Comparison of ENCODE assay signal across 23 cellular contexts in genomic region chr13:114088863-114089262, GRCh38. TPM values are rescaled to one million over a fixed set of nuclear protein-coding genes. Genes with fewer than 3 reads are reported as not detected.
DNase-seq lines count a peak whose midpoint lies in the region; ATAC-seq and TF ChIP-seq lines count a peak whose summit lies in the region.
"Had no signal": no experiment of that assay in that cellular context is flagged by ENCODE, and none has a peak within 500 bp of the region (broad histone marks: within the 10 kb centered on the region; RNA-seq: fewer than 3 reads in every experiment).

No MANE protein-coding gene starts in this region.

- H3K27me3 Mint-ChIP-seq in stimulated activated naive CD8-positive, alpha-beta T cell treated with anti-CD3 and anti-CD28 coated beads, Interleukin-15, amount 100 ng/mL, for 72 hours = no peaks in the 10 kb centered on the region
- no peaks in the 10 kb centered on the region for H3K27me3 Mint-ChIP-seq in activated B cell treated with CpG ODN at 0.5 μM for 24 hours
- no peaks in the 10 kb centered on the region for H3K27me3 Mint-ChIP-seq in naive thymus-derived CD8-positive, alpha-beta T cell

- no peak overlapping the region for H3K4me3 ChIP-seq in coronary artery
- H3K4me3 ChIP-seq: BLaER1, esophagus squamous epithelium, heart left ventricle, mucosa of descending colon, transverse colon had no signal

- peak overlapping the region in 1 of 2 donors; percentile 63 for H3K27ac Mint-ChIP-seq in stimulated activated naive CD8-positive, alpha-beta T cell treated with anti-CD3 and anti-CD28 coated beads, Interleukin-15, amount 100 ng/mL, for 72 hours
- peak overlapping the region; percentile 41 for H3K27ac Mint-ChIP-seq in activated B cell treated with CpG ODN at 0.5 μM for 24 hours
- H3K27ac Mint-ChIP-seq in naive thymus-derived CD8-positive, alpha-beta T cell = peak overlapping the region in 9 of 10 donors; percentile 19 to 83 (median 29)
- H3K27ac Mint-ChIP-seq: nephron progenitor cell had no signal

- H3K27ac ChIP-seq in coronary artery = no peak overlapping the region
- H3K27ac ChIP-seq: BLaER1, esophagus squamous epithelium, foreskin keratinocyte, heart left ventricle, parathyroid adenoma, transverse colon had no signal

- no peak for ATAC-seq in stimulated activated naive CD8-positive, alpha-beta T cell treated with anti-CD3 and anti-CD28 coated beads, Interleukin-15, Interleukin-2, amounts not matched to agents 100 U/mL and 50 U/mL, for 24 hours
- ATAC-seq in stimulated activated naive CD8-positive, alpha-beta T cell treated with anti-CD3 and anti-CD28 coated beads, Interleukin-15, amount 100 ng/mL, for 72 hours = no peak
- ATAC-seq in activated B cell treated with CpG ODN at 0.5 μM for 24 hours (ENCODE audit: low read depth) (no peak), GM21423 (IDR thresholded peaks at IDR 0.05; ENCODE audit: unreplicated experiment) (no peak)
- no peak for ATAC-seq in naive thymus-derived CD8-positive, alpha-beta T cell
- ATAC-seq: activated T-cell treated with anti-CD3 and anti-CD28 coated beads, Interleukin-2, amount 50 U/mL, for 4 hours; foreskin keratinocyte; mucosa of descending colon had no signal

- H3K4me1 Mint-ChIP-seq in stimulated activated naive CD8-positive, alpha-beta T cell treated with anti-CD3 and anti-CD28 coated beads, Interleukin-15, amount 100 ng/mL, for 72 hours = peaks cover 31% of the 10 kb centered on the region
- peaks cover 23% of the 10 kb centered on the region for H3K4me1 Mint-ChIP-seq in activated B cell treated with CpG ODN at 0.5 μM for 24 hours
- peaks cover 23 to 57% (median 40%) of the 10 kb centered on the region in 4 donors for H3K4me1 Mint-ChIP-seq in naive thymus-derived CD8-positive, alpha-beta T cell

- H3K9me3 Mint-ChIP-seq in stimulated activated naive CD8-positive, alpha-beta T cell treated with anti-CD3 and anti-CD28 coated beads, Interleukin-15, amount 100 ng/mL, for 72 hours = peaks cover 22 to 25% of the 10 kb centered on the region in 2 donors
- peaks cover 19% of the 10 kb centered on the region for H3K9me3 Mint-ChIP-seq in activated B cell treated with CpG ODN at 0.5 μM for 24 hours
- H3K9me3 Mint-ChIP-seq in naive thymus-derived CD8-positive, alpha-beta T cell = peaks cover 10 to 39% (median 26%) of the 10 kb centered on the region in 9 donors

- no peak for TF ChIP-seq CTCF in activated B cell treated with CpG ODN at 0.5 μM for 24 hours (IDR thresholded peaks at IDR 0.05)
- no peak for TF ChIP-seq CTCF in coronary artery (IDR thresholded peaks at IDR 0.05)

- CTCF ChIA-PET in activated B cell treated with CpG ODN at 0.5 μM for 24 hours (lab: Charles Lee) = no interaction called here

- POLR2A ChIA-PET in activated B cell treated with CpG ODN at 0.5 μM for 24 hours (lab: Charles Lee) = interaction anchor here (1.2 kb wide), 1 partner anchor 12 kb away, joined by 8 read pairs; no protein-coding TSS in a partner anchor
- POLR2A ChIA-PET in naive thymus-derived CD8-positive, alpha-beta T cell (lab: Charles Lee) = interaction anchor here (1.3 kb wide), 1 partner anchor 22 kb away, joined by 3 read pairs; no protein-coding TSS in a partner anchor

- H3K36me3 Mint-ChIP-seq in activated B cell treated with CpG ODN at 0.5 μM for 24 hours (ENCODE audit: low read depth) = peaks cover 26% of the 10 kb centered on the region
- H3K36me3 Mint-ChIP-seq in naive thymus-derived CD8-positive, alpha-beta T cell = peaks cover 27 to 31% (median 30%) of the 10 kb centered on the region in 3 donors

- intact Hi-C loops in activated B cell treated with CpG ODN at 0.5 μM for 24 hours (cut with micrococcal nuclease) = no loop called here

- peak; percentile 1 for DNase-seq in stimulated activated naive CD8-positive, alpha-beta T cell treated with anti-CD3 and anti-CD28 coated beads, Interleukin-15, Interleukin-2, amounts not matched to agents 100 U/mL and 50 U/mL, for 24 hours
- no peak for DNase-seq in stimulated activated naive CD8-positive, alpha-beta T cell treated with anti-CD3 and anti-CD28 coated beads, Interleukin-15, amount 100 ng/mL, for 72 hours
- DNase-seq in activated B cell treated with CpG ODN at 0.5 μM for 24 hours (no peak), NAMALWA (ENCODE audit: low spot score) (no peak), coronary artery (ENCODE audit: low spot score) (no peak)
- DNase-seq in naive thymus-derived CD8-positive, alpha-beta T cell = no peak
- DNase-seq: activated CD4-positive, alpha-beta T cell treated with anti-CD3 and anti-CD28 coated beads for 48 hours; activated gamma-delta T cell treated with Interleukin-2 at 50 U/mL for 16 hours; activated T-cell treated with anti-CD3 and anti-CD28 coated beads, Interleukin-2, amount 50 U/mL, for 4 hours; central memory CD4-positive, alpha-beta T cell; esophagus squamous epithelium; foreskin keratinocyte; NCI-H1048; NCI-H446; NCI-H774; nephron progenitor cell; SHP77 treated with DMSO at 0.1 percent for 48 hours had no signal

- H3K4me3 Mint-ChIP-seq in stimulated activated naive CD8-positive, alpha-beta T cell treated with anti-CD3 and anti-CD28 coated beads, Interleukin-15, amount 100 ng/mL, for 72 hours = no peak overlapping the region
- H3K4me3 Mint-ChIP-seq in activated B cell treated with CpG ODN at 0.5 μM for 24 hours = no peak overlapping the region
- H3K4me3 Mint-ChIP-seq in naive thymus-derived CD8-positive, alpha-beta T cell = peak overlapping the region in 5 of 10 donors; percentile 4 to 45 (median 27)
- H3K4me3 Mint-ChIP-seq: activated T-cell treated with anti-CD3 and anti-CD28 coated beads, Interleukin-2, amount 50 U/mL, for 4 hours; nephron progenitor cell had no signal

RNA-seq across cellular contexts. Expression of gene RASA3, which starts 43.6 kb away (rescaled TPM):
- total RNA-seq in activated B cell treated with CpG ODN at 0.5 μM for 24 hours = 17.5 and 20.4 TPM in 2 replicates
- total RNA-seq in naive thymus-derived CD8-positive, alpha-beta T cell = 100 to 1,000 TPM; 194 to 196 TPM
- 100 to 1,000 TPM in 2 of 3 donors, 10 to 100 TPM in 1; 62.2 to 169 (median 105) TPM for polyA plus RNA-seq in naive thymus-derived CD8-positive, alpha-beta T cell
